ENCODE assay signal across 9 cellular contexts in genomic region chr14:79809849-79810612, GRCh38.
A peak's percentile ranks its signal among the peaks of the same experiment; 100 is the strongest.
DNase-seq lines count a peak whose midpoint lies in the region; ATAC-seq and TF ChIP-seq lines count a peak whose summit lies in the region.
"Had no signal": no experiment of that assay in that cellular context is flagged by ENCODE, and none has a peak within 500 bp of the region (broad histone marks: within the 10 kb centered on the region; RNA-seq: fewer than 3 reads in every experiment).

No MANE protein-coding gene starts in this region.

- H3K4me3 Mint-ChIP-seq in nephron progenitor cell, result no peak overlapping the region

- no peak for ATAC-seq in GM19351 (IDR thresholded peaks at IDR 0.05; ENCODE audit: unreplicated experiment)
- ATAC-seq in HG03108 (IDR thresholded peaks at IDR 0.05; ENCODE audit: unreplicated experiment), result no peak
- ATAC-seq: K562 had no signal

- peak; percentile 31 for TF ChIP-seq CTCF in fibroblast of mammary gland (conservative IDR thresholded peaks at IDR 0.05; ENCODE audit: control insufficient read depth, insufficient read depth, low read depth, low read length)
- no peak for TF ChIP-seq CTCF in nephron progenitor cell (IDR thresholded peaks at IDR 0.05)

- no peak overlapping the region for H3K4me3 ChIP-seq in fibroblast of mammary gland (ENCODE audit: control insufficient read depth, low read depth, low read length)
- H3K4me3 ChIP-seq: K562 had no signal

- peak; percentile 41 for DNase-seq in NCI-H510A treated with DMSO at 0.1 percent for 48 hours (lab: John Stamatoyannopoulos, UW)
- no peak for DNase-seq in NCI-H510A (lab: John Stamatoyannopoulos, UW)
- DNase-seq in NCI-H460 (ENCODE audit: extremely low read depth, low read depth), result peak; percentile 23
- DNase-seq in fibroblast of mammary gland (ENCODE audit: low read depth), result peak; percentile 35
- peak; percentile 86 for DNase-seq in superior temporal gyrus (ENCODE audit: extremely low spot score)
- DNase-seq in nephron progenitor cell, result no peak

- H3K9me3 Mint-ChIP-seq in nephron progenitor cell, result peaks cover 14% of the 10 kb centered on the region

- no peak overlapping the region for H3K27ac Mint-ChIP-seq in nephron progenitor cell

- peaks cover 13% of the 10 kb centered on the region for H3K4me1 Mint-ChIP-seq in nephron progenitor cell

- H3K27me3 Mint-ChIP-seq in nephron progenitor cell (ENCODE audit: low read depth, poor library complexity), result no peaks in the 10 kb centered on the region

- H3K36me3 Mint-ChIP-seq in nephron progenitor cell (ENCODE audit: low read depth), result peaks cover 19% of the 10 kb centered on the region

Comparison
In these comparisons a context has a peak if more than half of its experiments do, and no peak if none do; other contexts are left out.
1. DNase-seq: peak in NCI-H510A treated with DMSO at 0.1 percent for 48 hours (single experiment), NCI-H460 (single experiment), fibroblast of mammary gland (single experiment) and superior temporal gyrus (single experiment); none in NCI-H510A (single experiment) and nephron progenitor cell (single experiment).